In the genomic region with DNA sequence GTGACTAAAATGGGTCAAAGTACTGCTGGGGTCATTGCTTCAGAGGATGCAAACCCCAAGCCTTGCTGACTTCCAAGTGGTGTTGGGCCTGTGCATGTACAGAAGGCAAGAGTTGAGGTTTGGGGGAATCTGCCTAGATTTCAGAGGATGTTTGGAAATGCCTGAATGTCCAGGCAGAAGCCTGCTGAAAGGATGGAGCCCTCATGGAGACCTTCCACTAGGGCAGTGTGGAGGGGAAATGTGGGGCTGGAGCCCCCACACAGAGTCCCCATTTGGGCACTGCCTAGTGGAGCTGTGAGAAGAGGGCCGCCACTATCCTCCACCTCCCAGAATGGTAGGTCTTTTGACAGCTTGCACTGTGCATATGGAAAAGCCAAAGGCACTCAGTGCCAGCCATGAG, we compare ENCODE assay signal across 27 cellular contexts.
"Had no signal": no experiment of that assay in that cellular context is flagged by ENCODE, and none has a peak within 500 bp of the region (broad histone marks: within the 10 kb centered on the region; RNA-seq: fewer than 3 reads in every experiment).

No MANE protein-coding gene starts in this region.

- H3K4me3 Mint-ChIP-seq: dendritic cell treated with granulocyte-macrophage colony-stimulating factor and Interleukin-4, amounts not matched to agents 40 ng/mL and 50 ng/mL, for 4 days; effector memory CD8-positive, alpha-beta T cell had no signal

- H3K27me3 Mint-ChIP-seq: dendritic cell treated with granulocyte-macrophage colony-stimulating factor and Interleukin-4, amounts not matched to agents 40 ng/mL and 50 ng/mL, for 4 days had no signal

- H3K4me3 ChIP-seq: colonic mucosa, coronary artery, dorsolateral prefrontal cortex, esophagus squamous epithelium, gastrocnemius medialis, gastroesophageal sphincter, heart left ventricle, hepatocyte had no signal

- H3K79me2 ChIP-seq: hepatocyte had no signal

- H3K4me2 ChIP-seq: hepatocyte had no signal

- H3K36me3 ChIP-seq: colonic mucosa, esophagus squamous epithelium, gastrocnemius medialis, gastroesophageal sphincter, heart left ventricle had no signal

- ATAC-seq: effector memory CD8-positive, alpha-beta T cell; foreskin keratinocyte; gastrocnemius medialis; gastroesophageal sphincter; heart left ventricle had no signal

- H3K27ac Mint-ChIP-seq: dendritic cell treated with granulocyte-macrophage colony-stimulating factor and Interleukin-4, amounts not matched to agents 40 ng/mL and 50 ng/mL, for 4 days; effector memory CD8-positive, alpha-beta T cell had no signal

- H3K9me3 ChIP-seq: colonic mucosa, gastrocnemius medialis had no signal

- H3K27ac ChIP-seq: colonic mucosa, coronary artery, dorsolateral prefrontal cortex, epithelial cell of prostate, esophagus squamous epithelium, foreskin keratinocyte, gastrocnemius medialis, gastroesophageal sphincter, heart left ventricle, hepatocyte had no signal

- H3K27me3 ChIP-seq: colonic mucosa, dorsolateral prefrontal cortex, esophagus squamous epithelium, foreskin keratinocyte, gastrocnemius medialis, gastroesophageal sphincter, heart left ventricle, hepatocyte had no signal

- DNase-seq: colonic mucosa; cortex of kidney; dermis blood vessel endothelial cell; dorsolateral prefrontal cortex; effector CD4-positive, alpha-beta T cell; effector CD8-positive, alpha-beta T cell; effector memory CD4-positive, alpha-beta T cell; effector memory CD8-positive, alpha-beta T cell; erythroblast; esophagus squamous epithelium; foreskin fibroblast; foreskin keratinocyte; foreskin melanocyte; gastrocnemius medialis; glutamatergic neuron; head of caudate nucleus; heart left ventricle; hippocampal formation had no signal

- FAIRE-seq: colon, endometrium, endothelial cell of umbilical vein, frontal cortex had no signal

- H3K4me1 ChIP-seq: colonic mucosa, esophagus squamous epithelium, foreskin keratinocyte, gastrocnemius medialis, gastroesophageal sphincter, heart left ventricle had no signal

- H2AFZ ChIP-seq: hepatocyte had no signal
